13 cellular contexts compared by ENCODE assay signal in the genomic region with DNA sequence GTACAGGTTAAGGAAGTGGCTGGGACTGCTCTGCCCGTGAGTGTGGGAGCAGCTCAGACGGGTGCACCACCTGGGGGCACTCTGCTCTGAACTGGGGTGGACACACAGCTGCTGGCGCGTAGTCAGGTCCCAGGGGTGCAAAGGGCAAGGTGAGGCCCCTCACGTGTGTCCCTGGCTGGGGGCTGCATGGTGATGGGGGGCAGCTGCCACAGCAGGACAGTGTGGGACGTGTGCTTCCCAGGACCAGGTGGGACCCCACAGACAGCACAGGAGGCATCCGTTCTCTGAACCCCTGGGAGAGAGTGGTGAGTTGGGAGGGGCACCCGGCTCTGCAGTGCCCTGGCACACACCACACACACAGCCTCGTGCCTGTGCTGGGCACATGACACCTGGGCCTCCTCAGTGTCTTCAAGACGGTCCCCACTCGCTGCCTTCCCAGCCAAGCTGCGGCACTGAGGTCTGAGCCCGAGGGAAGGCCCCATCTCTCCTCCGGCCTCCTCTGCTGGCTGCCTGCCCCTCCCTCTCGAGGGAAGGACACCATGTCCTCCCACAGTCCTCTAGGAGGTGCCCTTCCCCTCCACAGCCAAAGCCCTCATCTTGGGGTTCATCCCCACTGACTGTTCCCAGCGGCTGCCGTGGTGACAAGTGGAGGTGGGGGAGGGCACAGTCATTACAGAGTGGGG. TPM values are rescaled to one million over a fixed set of nuclear protein-coding genes. Genes with fewer than 3 reads are reported as not detected.
DNase-seq lines count a peak whose midpoint lies in the region; ATAC-seq, FAIRE-seq and TF ChIP-seq lines count a peak whose summit lies in the region.
"Had no signal": no experiment of that assay in that cellular context is flagged by ENCODE, and none has a peak within 500 bp of the region (broad histone marks: within the 10 kb centered on the region; RNA-seq: fewer than 3 reads in every experiment).

No MANE protein-coding gene starts in this region.

- DNase-seq in SK-N-SH (no peak), H1 (ENCODE audit: low read depth in 1 of 2, low spot score in 2 of 2) (peak in 1 of 2 experiments; percentile 53), SK-N-DZ (ENCODE audit: low spot score) (no peak), PC-9 (no peak), AG08396 (ENCODE audit: low spot score) (no peak)
- peak; percentile 46 for DNase-seq in activated CD8-positive, alpha-beta T cell treated with anti-CD3 and anti-CD28 coated beads for 36 hours
- DNase-seq in stimulated activated CD8-positive, alpha-beta memory T cell treated with anti-CD3 and anti-CD28 coated beads, Interleukin-7, amount 100 ng/mL, for 4 hours (ENCODE audit: low read depth in 2 of 2), result peak; percentile 22 to 30
- DNase-seq: retina, SJCRH30 had no signal

- H3K27ac ChIP-seq in SK-N-SH (ENCODE audit: low read depth in 2 of 2, low read length in 1 of 2) (no peak overlapping the region), H1 (ENCODE audit: low read depth, low read length) (no peak overlapping the region), PC-9 (no peak overlapping the region)
- H3K27ac ChIP-seq: gastroesophageal sphincter, SJCRH30 had no signal

- H4K20me1 ChIP-seq in SK-N-SH (ENCODE audit: insufficient read depth) (no peaks in the 10 kb centered on the region), H1 (replicated peaks in 1 of 2; ENCODE audit: control insufficient read depth in 1 of 2, insufficient read depth in 2 of 2, low read length in 2 of 2) (no peaks in the 10 kb centered on the region), PC-9 (ENCODE audit: insufficient read depth) (no peaks in the 10 kb centered on the region)

- H3K36me3 Mint-ChIP-seq in activated CD8-positive, alpha-beta T cell treated with anti-CD3 and anti-CD28 coated beads for 36 hours (ENCODE audit: low read depth), result peaks cover 16% of the 10 kb centered on the region

- no peaks in the 10 kb centered on the region for H3K27me3 Mint-ChIP-seq in activated CD8-positive, alpha-beta T cell treated with anti-CD3 and anti-CD28 coated beads for 36 hours
- H3K27me3 Mint-ChIP-seq: dendritic cell treated with granulocyte-macrophage colony-stimulating factor and Interleukin-4, amounts not matched to agents 40 ng/mL and 50 ng/mL, for 4 days had no signal

- H2BK20ac ChIP-seq in H1 (ENCODE audit: low read length), result no peak overlapping the region

- FAIRE-seq in H1 (lab: Jason Lieb, UNC), result no peak

- H3K27me3 ChIP-seq in SK-N-SH (ENCODE audit: insufficient read depth) (no peaks in the 10 kb centered on the region), H1 (replicated peaks in 1 of 4; ENCODE audit: control insufficient read depth in 3 of 4, extremely low read depth in 1 of 4, insufficient read depth in 3 of 4, low read length in 3 of 4) (no peaks in the 10 kb centered on the region), PC-9 (ENCODE audit: insufficient read depth, low read depth) (no peaks in the 10 kb centered on the region)
- H3K27me3 ChIP-seq: gastroesophageal sphincter, SJCRH30 had no signal

- H2BK12ac ChIP-seq in H1 (ENCODE audit: low read depth, low read length), result no peak overlapping the region

- no peak overlapping the region for H2BK120ac ChIP-seq in H1 (replicated peaks; ENCODE audit: low read depth, low read length)

- BruUV-seq in PC-9 (replicated peaks; lab: Mats Ljungman, UMichigan), result no TSS peak

- no peak overlapping the region for H3K56ac ChIP-seq in H1 (replicated peaks; ENCODE audit: insufficient read length, low read depth, low read length)

- TF ChIP-seq RAD21 in SK-N-SH (IDR thresholded peaks at IDR 0.05; ENCODE audit: low read length) (no peak), H1 (IDR thresholded peaks at IDR 0.05 in 1 of 2, conservative IDR thresholded peaks at IDR 0.05 in 1 of 2; ENCODE audit: low read depth in 2 of 2, low read length in 2 of 2) (peak; percentile 57 to 67)

- H3K79me1 ChIP-seq in H1 (ENCODE audit: low read depth, low read length), result no peaks in the 10 kb centered on the region

- H3K79me2 ChIP-seq in SK-N-SH (ENCODE audit: insufficient read depth) (no peaks in the 10 kb centered on the region), H1 (ENCODE audit: control insufficient read depth in 1 of 2, insufficient read depth in 2 of 2, low read length in 2 of 2) (no peaks in the 10 kb centered on the region), PC-9 (ENCODE audit: low read depth) (no peaks in the 10 kb centered on the region)

- no peak overlapping the region for H4K5ac ChIP-seq in H1 (ENCODE audit: insufficient read length, low read depth, low read length)

- peak; percentile 43; the same call in 2 of the 3 replicates for ATAC-seq in SK-N-SH treated with all-trans-retinoic acid at 6 μM for 48 hours
- peak; percentile 84 for ATAC-seq in activated CD8-positive, alpha-beta T cell treated with anti-CD3 and anti-CD28 coated beads for 36 hours
- ATAC-seq: gastroesophageal sphincter had no signal

- H3K23ac ChIP-seq in H1 (ENCODE audit: insufficient read length), result no peak overlapping the region

- H3K9me3 ChIP-seq in SK-N-SH, result no peaks in the 10 kb centered on the region
- H3K9me3 ChIP-seq in H1 (ENCODE audit: insufficient read depth in 2 of 2, low read depth in 1 of 2, low read length in 1 of 2), result no peaks in the 10 kb centered on the region
- H3K9me3 ChIP-seq in PC-9 (ENCODE audit: insufficient read depth, low read depth), result no peaks in the 10 kb centered on the region
- H3K9me3 ChIP-seq: gastroesophageal sphincter, SJCRH30 had no signal

- TF ChIP-seq EP300 in SK-N-SH (IDR thresholded peaks at IDR 0.05; ENCODE audit: borderline replicate concordance in 1 of 2, low read depth in 1 of 2, low read length in 1 of 2) (no peak), H1 (IDR thresholded peaks at IDR 0.05; ENCODE audit: borderline replicate concordance in 1 of 2, low read depth in 2 of 2, low read length in 2 of 2) (no peak)

- no peak overlapping the region for H3K4me3 Mint-ChIP-seq in activated CD8-positive, alpha-beta T cell treated with anti-CD3 and anti-CD28 coated beads for 36 hours
- H3K4me3 Mint-ChIP-seq: dendritic cell treated with granulocyte-macrophage colony-stimulating factor and Interleukin-4, amounts not matched to agents 40 ng/mL and 50 ng/mL, for 4 days had no signal

- no peak overlapping the region for H2AK5ac ChIP-seq in H1 (ENCODE audit: low read depth, low read length)

- CTCF ChIA-PET in SK-N-SH (lab: Yijun Ruan, JAX), result interaction anchor here (0.7 to 1.1 kb wide), 3 partner anchors 8 to 15 kb away, joined by 3 read pairs; no protein-coding TSS in a partner anchor
- CTCF ChIA-PET in activated CD8-positive, alpha-beta T cell treated with anti-CD3 and anti-CD28 coated beads for 36 hours (lab: Charles Lee), result interaction anchor here (0.8 to 2.2 kb wide), 4 partner anchors 9 to 81 kb away, joined by 3 to 10 read pairs (median 3); a partner anchor contains a TSS
- CTCF ChIA-PET in H1 (lab: Charles Lee; ENCODE audit: partially characterized antibody), result interaction anchor here (0.9 to 20.0 kb wide), 10 partner anchors 13 to 97 kb away, joined by 3 to 223 read pairs (median 4); a partner anchor contains a TSS
- CTCF ChIA-PET in PC-9 (lab: Charles Lee), result no interaction called here

- no peak overlapping the region for H3K4ac ChIP-seq in H1 (replicated peaks; ENCODE audit: insufficient read length, low read depth, low read length)

- H3K18ac ChIP-seq in H1 (ENCODE audit: extremely low read depth, low read length), result no peak overlapping the region

- H2BK5ac ChIP-seq in H1 (ENCODE audit: low read depth, low read length), result 0 out of 2 replicates have a peak overlapping the region, but pooled peaks have one; percentile 12

- H3K4me3 ChIP-seq in SK-N-SH (ENCODE audit: low read depth in 2 of 2, low read length in 1 of 2), result no peak overlapping the region
- H3K4me3 ChIP-seq in H1 (ENCODE audit: extremely low read depth in 1 of 4, insufficient read depth in 2 of 4, low read depth in 3 of 4, low read length in 4 of 4), result no peak overlapping the region
- H3K4me3 ChIP-seq in PC-9, result no peak overlapping the region
- H3K4me3 ChIP-seq: gastroesophageal sphincter, lung, SJCRH30 had no signal

- intact Hi-C loops in activated CD8-positive, alpha-beta T cell treated with anti-CD3 and anti-CD28 coated beads for 36 hours (cut with micrococcal nuclease), result no loop called here
- intact Hi-C loops in PC-9 (cut with micrococcal nuclease; ENCODE audit: unreplicated experiment), result no loop called here

- H3K9me2 ChIP-seq in SK-N-SH, result no peaks in the 10 kb centered on the region
- no peaks in the 10 kb centered on the region for H3K9me2 ChIP-seq in PC-9 (ENCODE audit: insufficient read depth)

- H3K4me1 Mint-ChIP-seq in activated CD8-positive, alpha-beta T cell treated with anti-CD3 and anti-CD28 coated beads for 36 hours (ENCODE audit: low read depth), result no peaks in the 10 kb centered on the region

- H4K91ac ChIP-seq in H1 (replicated peaks; ENCODE audit: insufficient read length, low read length), result no peak overlapping the region

- POLR2A ChIA-PET in SK-N-SH (lab: Yijun Ruan, JAX), result no interaction called here
- POLR2A ChIA-PET in activated CD8-positive, alpha-beta T cell treated with anti-CD3 and anti-CD28 coated beads for 36 hours (lab: Charles Lee), result no interaction called here
- POLR2A ChIA-PET in H1 (lab: Charles Lee; ENCODE audit: partially characterized antibody), result interaction anchor here (0.8 to 0.9 kb wide), 2 partner anchors 30 to 90 kb away, joined by 3 read pairs; no protein-coding TSS in a partner anchor
- POLR2A ChIA-PET in PC-9 (lab: Charles Lee; ENCODE audit: unreplicated experiment), result no interaction called here

- H3K14ac ChIP-seq in H1 (ENCODE audit: insufficient read length), result no peak overlapping the region

- H2BK15ac ChIP-seq in H1 (ENCODE audit: low read length), result no peak overlapping the region

- H3K27ac Mint-ChIP-seq in activated CD8-positive, alpha-beta T cell treated with anti-CD3 and anti-CD28 coated beads for 36 hours, result no peak overlapping the region
- H3K27ac Mint-ChIP-seq: dendritic cell treated with granulocyte-macrophage colony-stimulating factor and Interleukin-4, amounts not matched to agents 40 ng/mL and 50 ng/mL, for 4 days had no signal

- H3K36me3 ChIP-seq in SK-N-SH (replicated peaks in 1 of 2; ENCODE audit: control insufficient read depth in 1 of 2, insufficient read depth in 2 of 2, low read length in 1 of 2) (no peaks in the 10 kb centered on the region), H1 (ENCODE audit: control insufficient read depth in 2 of 4, insufficient read depth in 4 of 4, low read length in 3 of 4) (no peaks in the 10 kb centered on the region), PC-9 (ENCODE audit: low read depth) (no peaks in the 10 kb centered on the region)
- H3K36me3 ChIP-seq: gastroesophageal sphincter, SJCRH30 had no signal

- H2AFZ ChIP-seq in SK-N-SH (ENCODE audit: low read depth), result no peak overlapping the region
- H2AFZ ChIP-seq in H1 (ENCODE audit: low read length), result no peak overlapping the region
- no peak overlapping the region for H2AFZ ChIP-seq in PC-9

- H4K8ac ChIP-seq in H1 (ENCODE audit: extremely low read depth, insufficient read depth, low read length), result peak overlapping the region; percentile 77

- H3K4me1 ChIP-seq in SK-N-SH (ENCODE audit: control insufficient read depth in 1 of 2, insufficient read depth in 2 of 2, low read depth in 1 of 2, low read length in 1 of 2), result no peaks in the 10 kb centered on the region; a peak in 1 of 4 replicates
- H3K4me1 ChIP-seq in H1 (replicated peaks in 1 of 4; ENCODE audit: control insufficient read depth in 3 of 4, insufficient read depth in 4 of 4, low read length in 3 of 4), result peaks cover 0 to 4% (median 0%) of the 10 kb centered on the region in 4 experiments; a peak in 2 of 7 replicates
- H3K4me1 ChIP-seq in PC-9 (replicated peaks; ENCODE audit: insufficient read depth), result no peaks in the 10 kb centered on the region
- H3K4me1 ChIP-seq: gastroesophageal sphincter, SJCRH30 had no signal

- WGBS in SK-N-SH (ENCODE audit: low lambda C conversion rate), result 82% methylated on average over 11 of the region's 17 CpGs
- WGBS in H1 (ENCODE audit: extremely low coverage in 1 of 2, insufficient coverage in 1 of 2, insufficient read length in 1 of 2, insufficient replicate concordance in 2 of 2, low coverage in 1 of 2, low lambda C conversion rate in 2 of 2, missing lambda C conversion rate in 1 of 2), 2 experiments, result 87% methylated on average over 14 of the region's 17 CpGs; no CpG with 5 or more reads in 1 of the 2 experiments

- H3F3A ChIP-seq in SK-N-SH (replicated peaks; ENCODE audit: insufficient read depth), result no peaks in the 10 kb centered on the region
- no peaks in the 10 kb centered on the region; the same call in 1 of the 2 replicates for H3F3A ChIP-seq in PC-9 (ENCODE audit: insufficient read depth, low read depth)

- H3K9me3 Mint-ChIP-seq in activated CD8-positive, alpha-beta T cell treated with anti-CD3 and anti-CD28 coated beads for 36 hours, result no peaks in the 10 kb centered on the region
- H3K9me3 Mint-ChIP-seq: dendritic cell treated with granulocyte-macrophage colony-stimulating factor and Interleukin-4, amounts not matched to agents 40 ng/mL and 50 ng/mL, for 4 days had no signal

- H3K23me2 ChIP-seq in H1 (ENCODE audit: low read depth, low read length), result no peaks in the 10 kb centered on the region

- H3K4me2 ChIP-seq in SK-N-SH (no peak overlapping the region), H1 (ENCODE audit: insufficient read depth in 1 of 2, low read depth in 2 of 2, low read length in 2 of 2) (no peak overlapping the region), PC-9 (no peak overlapping the region)

- no peak for TF ChIP-seq POLR2A in H1 (IDR thresholded peaks at IDR 0.05; ENCODE audit: control extremely low read depth in 1 of 2, low read depth in 2 of 2, low read length in 2 of 2)

- TF ChIP-seq CTCF in SK-N-SH (IDR thresholded peaks at IDR 0.05), result no peak
- no peak for TF ChIP-seq CTCF in activated CD8-positive, alpha-beta T cell treated with anti-CD3 and anti-CD28 coated beads for 36 hours (IDR thresholded peaks at IDR 0.05)
- peak; percentile 48 to 68 (median 62); a peak in 3 of 4 replicates for TF ChIP-seq CTCF in H1 (IDR thresholded peaks at IDR 0.05; ENCODE audit: control extremely low read depth in 1 of 3, insufficient read depth in 1 of 3, low read depth in 1 of 3, low read length in 3 of 3)
- no peak; the same call in 1 of the 2 replicates for TF ChIP-seq CTCF in PC-9 (conservative IDR thresholded peaks at IDR 0.05)

- no peak overlapping the region for H3K9ac ChIP-seq in SK-N-SH
- H3K9ac ChIP-seq in H1 (replicated peaks in 1 of 4; ENCODE audit: extremely low read depth in 1 of 4, low read depth in 3 of 4, low read length in 3 of 4), result no peak overlapping the region; a peak in 1 of 7 replicates

RNA-seq across cellular contexts. Expression of a gene that starts 24.7 kb away (rescaled TPM):
- polyA plus RNA-seq in SK-N-SH (2012; rRNA removed) (0.96 and 1.9 TPM in 2 replicates), H1 (2011; rRNA removed) (4.4 and 8.2 TPM in 2 replicates)
- 0.54 and 0.87 TPM in 2 replicates for polyA plus RNA-seq in SK-N-SH (2012; cell fraction: cytosol; rRNA removed)
- polyA plus RNA-seq in SK-N-SH (2012; cell fraction: nucleus; rRNA removed), result 3.1 and 3.9 TPM in 2 replicates
- total RNA-seq in activated CD8-positive, alpha-beta T cell treated with anti-CD3 and anti-CD28 coated beads for 36 hours, result under 1 TPM; 0.31 to 0.32 TPM
- 5.8 and 5.9 TPM in 2 replicates for total RNA-seq in H1 (2021; fragmentation: NEBNext Ultra II Directional; extraction: Animal tissue kit (Norgen Biotek cat#: 25700))
- polyA plus RNA-seq in H1 (2011; cell fraction: cytosol; rRNA removed), result 4.4 TPM
- 11.5 TPM for polyA plus RNA-seq in H1 (2011; cell fraction: nucleus; rRNA removed)
- polyA plus RNA-seq in H1 (2012, experiment 1 of 2), result 2.7 to 4.9 TPM (median 4.1 TPM) in 4 replicates
- polyA plus RNA-seq in H1 (2012, experiment 2 of 2), result 5.0 TPM
- polyA plus RNA-seq in H1 (2013, experiment 1 of 2), result 14.1 TPM
- 10.8 TPM for polyA plus RNA-seq in H1 (2013, experiment 2 of 2)
- polyA minus RNA-seq in H1 (2011; rRNA and poly(A)+ RNA removed), result 1.6 and 1.9 TPM in 2 replicates
- 4.0 TPM for polyA minus RNA-seq in H1 (2011; cell fraction: cytosol; rRNA and poly(A)+ RNA removed)
- 4.1 TPM for polyA minus RNA-seq in H1 (2011; cell fraction: nucleus; rRNA and poly(A)+ RNA removed)
- polyA plus RNA-seq in SK-N-DZ (2014; cell fraction: cytosol; rRNA removed), result 1.1 and 1.8 TPM in 2 replicates
- polyA plus RNA-seq in SK-N-DZ (2014; cell fraction: nucleus; rRNA removed), result 2.3 and 3.6 TPM in 2 replicates
- 1.1 and 2.5 TPM in 2 replicates for total RNA-seq in PC-9 (2021)

RNA-seq across cellular contexts. Expression of a gene that starts 34.1 kb away (rescaled TPM):
- polyA plus RNA-seq in SK-N-SH (2012; rRNA removed), result 7.2 and 7.5 TPM in 2 replicates
- polyA plus RNA-seq in SK-N-SH (2012; cell fraction: cytosol; rRNA removed), result 0.84 and 0.97 TPM in 2 replicates
- polyA plus RNA-seq in SK-N-SH (2012; cell fraction: nucleus; rRNA removed), result 66.2 and 111 TPM in 2 replicates
- total RNA-seq in activated CD8-positive, alpha-beta T cell treated with anti-CD3 and anti-CD28 coated beads for 36 hours, result 1 to 10 TPM; 7.4 to 8.1 TPM
- total RNA-seq in H1 (2021; fragmentation: NEBNext Ultra II Directional; extraction: Animal tissue kit (Norgen Biotek cat#: 25700)), result 5.0 and 5.7 TPM in 2 replicates
- polyA plus RNA-seq in H1 (2011; rRNA removed), result 9.4 and 17.2 TPM in 2 replicates
- 11.9 TPM for polyA plus RNA-seq in H1 (2011; cell fraction: cytosol; rRNA removed)
- polyA plus RNA-seq in H1 (2011; cell fraction: nucleus; rRNA removed), result 42.5 TPM
- polyA plus RNA-seq in H1 (2012, experiment 1 of 2), result 9.3 to 12.5 TPM (median 12.0 TPM) in 4 replicates
- 5.3 TPM for polyA plus RNA-seq in H1 (2012, experiment 2 of 2)
- polyA plus RNA-seq in H1 (2013, experiment 1 of 2), result 5.6 TPM
- polyA plus RNA-seq in H1 (2013, experiment 2 of 2), result 5.0 TPM
- 0.71 and 1.0 TPM in 2 replicates for polyA minus RNA-seq in H1 (2011; rRNA and poly(A)+ RNA removed)
- 1.5 TPM for polyA minus RNA-seq in H1 (2011; cell fraction: cytosol; rRNA and poly(A)+ RNA removed)
- 3.4 TPM for polyA minus RNA-seq in H1 (2011; cell fraction: nucleus; rRNA and poly(A)+ RNA removed)
- polyA plus RNA-seq in SK-N-DZ (2014; cell fraction: cytosol; rRNA removed), result 1.3 and 2.1 TPM in 2 replicates
- 8.0 and 27.0 TPM in 2 replicates for polyA plus RNA-seq in SK-N-DZ (2014; cell fraction: nucleus; rRNA removed)
- 18.5 and 21.9 TPM in 2 replicates for total RNA-seq in PC-9 (2021)

RNA-seq across cellular contexts. Expression of a gene that starts 46.8 kb away (rescaled TPM):
- 1,643 and 1,828 TPM in 2 replicates for polyA plus RNA-seq in SK-N-SH (2012; rRNA removed)
- polyA plus RNA-seq in SK-N-SH (2012; cell fraction: cytosol; rRNA removed), result 1,527 and 1,826 TPM in 2 replicates
- 640 and 822 TPM in 2 replicates for polyA plus RNA-seq in SK-N-SH (2012; cell fraction: nucleus; rRNA removed)
- 100 to 1,000 TPM; 298 to 310 TPM for total RNA-seq in activated CD8-positive, alpha-beta T cell treated with anti-CD3 and anti-CD28 coated beads for 36 hours
- 413 and 425 TPM in 2 replicates for total RNA-seq in H1 (2021; fragmentation: NEBNext Ultra II Directional; extraction: Animal tissue kit (Norgen Biotek cat#: 25700))
- 1,105 and 1,309 TPM in 2 replicates for polyA plus RNA-seq in H1 (2011; rRNA removed)
- 1,197 TPM for polyA plus RNA-seq in H1 (2011; cell fraction: cytosol; rRNA removed)
- polyA plus RNA-seq in H1 (2011; cell fraction: nucleus; rRNA removed), result 627 TPM
- 415 to 713 TPM (median 615 TPM) in 4 replicates for polyA plus RNA-seq in H1 (2012, experiment 1 of 2)
- polyA plus RNA-seq in H1 (2012, experiment 2 of 2), result 1,304 TPM
- polyA plus RNA-seq in H1 (2013, experiment 1 of 2), result 247 TPM
- polyA plus RNA-seq in H1 (2013, experiment 2 of 2), result 247 TPM
- polyA minus RNA-seq in H1 (2011; rRNA and poly(A)+ RNA removed), result 97.5 and 101 TPM in 2 replicates
- 111 TPM for polyA minus RNA-seq in H1 (2011; cell fraction: cytosol; rRNA and poly(A)+ RNA removed)
- 98.8 TPM for polyA minus RNA-seq in H1 (2011; cell fraction: nucleus; rRNA and poly(A)+ RNA removed)
- 38.2 and 54.5 TPM in 2 replicates for polyA plus RNA-seq in SK-N-DZ (2014; cell fraction: cytosol; rRNA removed)
- polyA plus RNA-seq in SK-N-DZ (2014; cell fraction: nucleus; rRNA removed), result 66.8 and 68.6 TPM in 2 replicates
- 203 and 309 TPM in 2 replicates for total RNA-seq in PC-9 (2021)

RNA-seq across cellular contexts. Expression of a gene that starts 47.5 kb away (rescaled TPM):
- polyA plus RNA-seq in SK-N-SH (2012; rRNA removed), result 2.3 and 3.1 TPM in 2 replicates
- polyA plus RNA-seq in SK-N-SH (2012; cell fraction: cytosol; rRNA removed), result 0.98 and 1.6 TPM in 2 replicates
- polyA plus RNA-seq in SK-N-SH (2012; cell fraction: nucleus; rRNA removed), result 3.3 and 4.1 TPM in 2 replicates
- total RNA-seq in activated CD8-positive, alpha-beta T cell treated with anti-CD3 and anti-CD28 coated beads for 36 hours, result 1 to 10 TPM; 3.4 to 4.9 TPM
- total RNA-seq in H1 (2021; fragmentation: NEBNext Ultra II Directional; extraction: Animal tissue kit (Norgen Biotek cat#: 25700)), result 2.9 and 3.6 TPM in 2 replicates
- 7.8 and 12.1 TPM in 2 replicates for polyA plus RNA-seq in H1 (2011; rRNA removed)
- polyA plus RNA-seq in H1 (2011; cell fraction: cytosol; rRNA removed), result 6.9 TPM
- polyA plus RNA-seq in H1 (2011; cell fraction: nucleus; rRNA removed), result 9.3 TPM
- polyA plus RNA-seq in H1 (2012, experiment 1 of 2), result 2.1 to 4.3 TPM (median 3.4 TPM) in 4 replicates
- 3.8 TPM for polyA plus RNA-seq in H1 (2012, experiment 2 of 2)
- 1.6 TPM for polyA plus RNA-seq in H1 (2013, experiment 1 of 2)
- polyA plus RNA-seq in H1 (2013, experiment 2 of 2), result 1.1 TPM
- polyA minus RNA-seq in H1 (2011; rRNA and poly(A)+ RNA removed), result 1.9 and 2.4 TPM in 2 replicates
- 2.9 TPM for polyA minus RNA-seq in H1 (2011; cell fraction: cytosol; rRNA and poly(A)+ RNA removed)
- 8.6 TPM for polyA minus RNA-seq in H1 (2011; cell fraction: nucleus; rRNA and poly(A)+ RNA removed)
- polyA plus RNA-seq in SK-N-DZ (2014; cell fraction: cytosol; rRNA removed), result 3.9 and 5.5 TPM in 2 replicates
- 1.3 and 5.3 TPM in 2 replicates for polyA plus RNA-seq in SK-N-DZ (2014; cell fraction: nucleus; rRNA removed)
- 2.0 and 3.3 TPM in 2 replicates for total RNA-seq in PC-9 (2021)

RNA-seq across cellular contexts. Expression of a gene that starts 55.7 kb away (rescaled TPM):
- polyA plus RNA-seq in SK-N-SH (2012; rRNA removed), result 5.1 and 6.4 TPM in 2 replicates
- polyA plus RNA-seq in SK-N-SH (2012; cell fraction: cytosol; rRNA removed), result 1.7 and 2.7 TPM in 2 replicates
- 22.9 and 27.6 TPM in 2 replicates for polyA plus RNA-seq in SK-N-SH (2012; cell fraction: nucleus; rRNA removed)
- 10 to 100 TPM; 13.8 to 15.6 TPM for total RNA-seq in activated CD8-positive, alpha-beta T cell treated with anti-CD3 and anti-CD28 coated beads for 36 hours
- total RNA-seq in H1 (2021; fragmentation: NEBNext Ultra II Directional; extraction: Animal tissue kit (Norgen Biotek cat#: 25700)), result 3.3 and 3.4 TPM in 2 replicates
- polyA plus RNA-seq in H1 (2011; rRNA removed), result 3.8 and 8.3 TPM in 2 replicates
- polyA plus RNA-seq in H1 (2011; cell fraction: cytosol; rRNA removed), result 6.5 TPM
- 12.1 TPM for polyA plus RNA-seq in H1 (2011; cell fraction: nucleus; rRNA removed)
- polyA plus RNA-seq in H1 (2012, experiment 1 of 2), result 3.9 to 6.8 TPM (median 4.8 TPM) in 4 replicates
- 2.2 TPM for polyA plus RNA-seq in H1 (2012, experiment 2 of 2)
- polyA plus RNA-seq in H1 (2013, experiment 1 of 2), result 3.7 TPM
- 4.1 TPM for polyA plus RNA-seq in H1 (2013, experiment 2 of 2)
- 1.7 and 1.8 TPM in 2 replicates for polyA minus RNA-seq in H1 (2011; rRNA and poly(A)+ RNA removed)
- polyA minus RNA-seq in H1 (2011; cell fraction: cytosol; rRNA and poly(A)+ RNA removed), result 2.9 TPM
- 2.6 TPM for polyA minus RNA-seq in H1 (2011; cell fraction: nucleus; rRNA and poly(A)+ RNA removed)
- 2.2 and 5.2 TPM in 2 replicates for polyA plus RNA-seq in SK-N-DZ (2014; cell fraction: cytosol; rRNA removed)
- 11.2 and 13.7 TPM in 2 replicates for polyA plus RNA-seq in SK-N-DZ (2014; cell fraction: nucleus; rRNA removed)
- 5.7 and 7.4 TPM in 2 replicates for total RNA-seq in PC-9 (2021)

Comparison
In these comparisons a context has a peak if more than half of its experiments do, and no peak if none do; other contexts are left out.
1. DNase-seq: peak in activated CD8-positive, alpha-beta T cell treated with anti-CD3 and anti-CD28 coated beads for 36 hours (single experiment) and stimulated activated CD8-positive, alpha-beta memory T cell treated with anti-CD3 and anti-CD28 coated beads, Interleukin-7, amount 100 ng/mL, for 4 hours (2 of 2); none in SK-N-SH (single experiment), SK-N-DZ (single experiment), PC-9 (0 of 2) and AG08396 (single experiment).
2. CTCF ChIP-seq: peak in H1 (3 of 3); none in SK-N-SH (single experiment), activated CD8-positive, alpha-beta T cell treated with anti-CD3 and anti-CD28 coated beads for 36 hours (single experiment) and PC-9 (single experiment).